14 cellular contexts compared by ENCODE assay signal in genomic region chr10:114392112-114392835, GRCh38.
"Had no signal": no experiment of that assay in that cellular context is flagged by ENCODE, and none has a peak within 500 bp of the region (broad histone marks: within the 10 kb centered on the region; RNA-seq: fewer than 3 reads in every experiment).

No MANE protein-coding gene starts in this region.

- H3K9me3 ChIP-seq: neutrophil, right atrium auricular region, SJSA1, thoracic aorta had no signal

- H3K4me3 ChIP-seq: dorsolateral prefrontal cortex, right atrium auricular region, SJSA1, smooth muscle cell had no signal

- DNase-seq: activated CD4-positive, alpha-beta T cell treated with anti-CD3 and anti-CD28 coated beads, Interleukin-2, amount 10 ng/mL, durations not matched to agents 7 days and 5 days; activated CD8-positive, alpha-beta memory T cell treated with anti-CD3 and anti-CD28 coated beads for 24 hours; activated naive CD4-positive, alpha-beta T cell treated with Interleukin-2 at 50 U/mL for 16 hours; activated T-cell treated with anti-CD3 and anti-CD28 coated beads for 4 hours; dorsolateral prefrontal cortex; hippocampal formation; kidney glomerular epithelial cell; posterior cingulate gyrus; stimulated activated naive CD8-positive, alpha-beta T cell treated with anti-CD3 and anti-CD28 coated beads, Interleukin-15, amount 100 ng/mL, for 72 hours had no signal

- H3K27ac ChIP-seq: neutrophil, right atrium auricular region, SJSA1 had no signal

- H3K36me3 ChIP-seq: neutrophil, right atrium auricular region, SJSA1, thoracic aorta had no signal

- H3K27me3 ChIP-seq: right atrium auricular region, SJSA1 had no signal
